Comparison of ENCODE assay signal across 22 cellular contexts in genomic region chr13:31367410-31367809, GRCh38.
"Had no signal": no experiment of that assay in that cellular context is flagged by ENCODE, and none has a peak within 500 bp of the region (broad histone marks: within the 10 kb centered on the region; RNA-seq: fewer than 3 reads in every experiment).

No MANE protein-coding gene starts in this region.

- H3K4me3 Mint-ChIP-seq: naive thymus-derived CD8-positive, alpha-beta T cell; stimulated activated naive B cell treated with anti-CD40 and anti-IgM and Interleukin-4, amounts not matched to agents 10 μg/mL and 1 μg/mL and 100 μg/mL, for 72 hours; stimulated activated naive CD8-positive, alpha-beta T cell treated with anti-CD3 and anti-CD28 coated beads, Interleukin-15, amount 100 ng/mL, for 72 hours had no signal

- H3K27me3 Mint-ChIP-seq: stimulated activated naive B cell treated with anti-CD40 and anti-IgM and Interleukin-4, amounts not matched to agents 10 μg/mL and 1 μg/mL and 100 μg/mL, for 72 hours had no signal

- H3K4me1 Mint-ChIP-seq: naive thymus-derived CD8-positive, alpha-beta T cell; stimulated activated naive B cell treated with anti-CD40 and anti-IgM and Interleukin-4, amounts not matched to agents 10 μg/mL and 1 μg/mL and 100 μg/mL, for 72 hours; stimulated activated naive CD8-positive, alpha-beta T cell treated with anti-CD3 and anti-CD28 coated beads, Interleukin-15, amount 100 ng/mL, for 72 hours had no signal

- ATAC-seq: left lobe of liver; mucosa of descending colon; naive thymus-derived CD8-positive, alpha-beta T cell; stimulated activated naive B cell treated with anti-CD40 and anti-IgM and Interleukin-4, amounts not matched to agents 10 μg/mL and 1 μg/mL and 100 μg/mL, for 72 hours; stimulated activated naive CD8-positive, alpha-beta T cell treated with anti-CD3 and anti-CD28 coated beads, Interleukin-15, amount 100 ng/mL, for 72 hours had no signal

- H3K36me3 ChIP-seq: colonic mucosa, neutrophil, right atrium auricular region, sigmoid colon, tibial nerve had no signal

- H3K27ac ChIP-seq: colonic mucosa, hepatocyte, neutrophil, right atrium auricular region, sigmoid colon, skin epidermis, testis, tibial nerve had no signal

- DNase-seq: colonic mucosa; dermis blood vessel endothelial cell; effector CD4-positive, alpha-beta T cell; foreskin melanocyte; head of caudate nucleus; kidney glomerular epithelial cell; mammary epithelial cell; mucosa of descending colon; naive thymus-derived CD8-positive, alpha-beta T cell; posterior cingulate gyrus; sigmoid colon; stimulated activated CD4-positive, alpha-beta T cell treated with anti-CD3 and anti-CD28 coated beads, Interleukin-2, amount 100 ng/mL, for 24 hours; stimulated activated CD4-positive, alpha-beta T cell treated with anti-CD3 and anti-CD28 coated beads, Interleukin-4, amount 100 ng/mL, for 4 hours; stimulated activated naive B cell treated with anti-CD40 and anti-IgM and Interleukin-4, amounts not matched to agents 10 μg/mL and 1 μg/mL and 100 μg/mL, for 72 hours; stimulated activated naive CD8-positive, alpha-beta T cell treated with anti-CD3 and anti-CD28 coated beads, Interleukin-15, amount 100 ng/mL, for 72 hours; testis had no signal

- H3K27ac Mint-ChIP-seq: naive thymus-derived CD8-positive, alpha-beta T cell; stimulated activated naive B cell treated with anti-CD40 and anti-IgM and Interleukin-4, amounts not matched to agents 10 μg/mL and 1 μg/mL and 100 μg/mL, for 72 hours; stimulated activated naive CD8-positive, alpha-beta T cell treated with anti-CD3 and anti-CD28 coated beads, Interleukin-15, amount 100 ng/mL, for 72 hours had no signal

- H3K9me3 ChIP-seq: colonic mucosa, neutrophil, testis had no signal

- H3K36me3 Mint-ChIP-seq: stimulated activated naive B cell treated with anti-CD40 and anti-IgM and Interleukin-4, amounts not matched to agents 10 μg/mL and 1 μg/mL and 100 μg/mL, for 72 hours had no signal

- H3K27me3 ChIP-seq: colonic mucosa, hepatocyte, neutrophil, right atrium auricular region, sigmoid colon, testis, tibial nerve had no signal

- H3K79me2 ChIP-seq: hepatocyte had no signal

- H2AFZ ChIP-seq: hepatocyte had no signal

- H3K4me2 ChIP-seq: hepatocyte had no signal

- H3K4me1 ChIP-seq: colonic mucosa, right atrium auricular region, sigmoid colon, testis, tibial nerve had no signal

- H3K4me3 ChIP-seq: colonic mucosa, hepatocyte, mucosa of descending colon, right atrium auricular region, sigmoid colon, skin epidermis, testis, tibial nerve had no signal
